Comparison of ENCODE assay signal across 17 cellular contexts in the genomic region with DNA sequence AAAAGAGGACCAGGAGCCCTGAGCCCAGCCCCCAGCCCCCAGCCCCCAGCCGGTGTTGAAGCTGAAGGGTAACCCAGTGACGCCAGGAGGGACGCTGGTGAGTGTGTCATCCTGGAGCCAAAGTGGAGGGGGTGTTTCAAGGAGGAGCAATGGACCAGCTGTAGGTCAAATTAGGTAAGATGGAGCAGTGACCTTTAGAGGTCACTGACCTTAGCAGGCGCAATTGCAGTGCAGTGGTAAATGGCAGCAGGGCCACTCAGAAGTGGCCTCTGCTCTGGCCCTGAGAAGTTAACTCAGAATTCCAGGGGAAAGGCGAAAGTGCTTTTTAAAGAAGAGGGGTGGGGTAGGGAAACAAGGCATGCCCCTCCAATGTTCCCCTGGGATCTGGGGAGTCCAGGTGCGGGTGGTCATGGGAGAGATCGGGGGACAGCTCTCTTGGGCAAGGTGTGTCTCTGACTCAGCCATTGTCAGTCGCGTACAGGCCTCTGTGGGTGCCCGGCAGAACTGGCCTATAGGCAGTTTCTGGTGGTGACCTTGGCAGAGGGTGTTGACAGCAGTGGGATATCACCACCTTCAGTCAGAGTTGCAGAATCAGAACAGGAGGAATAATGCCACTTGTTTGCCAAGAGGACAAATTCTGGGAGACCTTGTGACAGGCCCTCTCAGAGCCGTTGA. TPM values are rescaled to one million over a fixed set of nuclear protein-coding genes. Genes with fewer than 3 reads are reported as not detected.
"Had no signal": no experiment of that assay in that cellular context is flagged by ENCODE, and none has a peak within 500 bp of the region (broad histone marks: within the 10 kb centered on the region; RNA-seq: fewer than 3 reads in every experiment).

No MANE protein-coding gene starts in this region.

- H3K27me3 ChIP-seq: esophagus muscularis mucosa, gastrocnemius medialis, neutrophil, testis, tibial nerve had no signal

- DNase-seq: cerebellar nuclear complex; effector memory CD8-positive, alpha-beta T cell; gastrocnemius medialis; glutamatergic neuron; islet precursor cell; mammary epithelial cell; mucosa of descending colon; naive thymus-derived CD8-positive, alpha-beta T cell; psoas muscle; stimulated activated CD4-positive, alpha-beta T cell treated with anti-CD3 and anti-CD28 coated beads, Interleukin-4, amount 100 ng/mL, for 24 hours; stimulated activated naive B cell treated with anti-CD40 and anti-IgM and Interleukin-4, amounts not matched to agents 10 μg/mL and 1 μg/mL and 100 μg/mL, for 72 hours; stimulated activated naive CD8-positive, alpha-beta T cell treated with anti-CD3 and anti-CD28 coated beads, Interleukin-15, amount 100 ng/mL, for 72 hours; testis had no signal

- H3K36me3 ChIP-seq: esophagus muscularis mucosa, gastrocnemius medialis, neutrophil, tibial nerve had no signal

- H3K27ac ChIP-seq: epithelial cell of prostate, esophagus muscularis mucosa, neutrophil, psoas muscle, testis, tibial nerve had no signal

- H3K4me3 ChIP-seq: esophagus muscularis mucosa, gastrocnemius medialis, mucosa of descending colon, psoas muscle, testis, tibial nerve had no signal

- H3K9me3 ChIP-seq: esophagus muscularis mucosa, gastrocnemius medialis, mucosa of descending colon, neutrophil, psoas muscle, testis, tibial nerve had no signal

- ATAC-seq: effector memory CD8-positive, alpha-beta T cell; gastrocnemius medialis; mucosa of descending colon; naive thymus-derived CD8-positive, alpha-beta T cell; psoas muscle; stimulated activated naive B cell treated with anti-CD40 and anti-IgM and Interleukin-4, amounts not matched to agents 10 μg/mL and 1 μg/mL and 100 μg/mL, for 72 hours; stimulated activated naive CD8-positive, alpha-beta T cell treated with anti-CD3 and anti-CD28 coated beads, Interleukin-15, amount 100 ng/mL, for 72 hours had no signal

RNA-seq across cellular contexts. Expression of a gene that starts 50.3 kb away (rescaled TPM):
- polyA plus RNA-seq: naive thymus-derived CD8-positive, alpha-beta T cell had no signal
